8 cellular contexts compared by ENCODE assay signal in the genomic region with DNA sequence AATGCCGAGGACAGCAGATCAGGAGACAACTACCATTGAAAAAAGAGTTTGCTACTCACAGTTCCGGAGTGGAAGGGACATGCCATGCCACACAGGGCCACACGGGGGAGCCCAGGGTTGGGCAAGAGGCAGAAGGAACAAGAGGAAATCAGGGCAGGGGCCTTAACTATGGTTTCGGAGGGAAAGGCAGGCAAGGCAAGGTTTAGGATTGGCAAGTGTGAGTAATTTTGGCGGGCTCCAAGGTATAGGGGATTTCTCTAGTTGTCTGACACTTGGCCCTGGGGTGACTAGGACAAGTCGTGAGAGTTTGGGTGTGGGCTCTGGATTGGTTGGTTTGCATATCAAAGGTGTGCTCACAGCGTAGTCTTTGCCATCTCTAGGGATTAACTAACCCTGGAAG. TPM values are rescaled to one million over a fixed set of nuclear protein-coding genes. Genes with fewer than 3 reads are reported as not detected.
DNase-seq lines count a peak whose midpoint lies in the region; ATAC-seq and TF ChIP-seq lines count a peak whose summit lies in the region.

No MANE protein-coding gene starts in this region.

- no peak overlapping the region for H3K4me3 Mint-ChIP-seq in MCF 10A (ENCODE audit: unreplicated experiment)

- no peaks in the 10 kb centered on the region for H3K27me3 ChIP-seq in WERI-Rb-1 (ENCODE audit: insufficient read depth, low read depth, severe bottlenecking)

- no TSS peak for BruUV-seq in MCF 10A (replicated peaks; lab: Mats Ljungman, UMichigan)

- POLR2A ChIA-PET in MCF 10A (lab: Yijun Ruan, JAX) = no interaction called here

- ATAC-seq in left lobe of liver (peak; percentile 91), GM21619 (IDR thresholded peaks at IDR 0.05; ENCODE audit: unreplicated experiment) (no peak), GM18873 (IDR thresholded peaks at IDR 0.05; ENCODE audit: low FRiP score, unreplicated experiment) (no peak)

- H3K36me3 Mint-ChIP-seq in MCF 10A (ENCODE audit: insufficient read depth, unreplicated experiment) = no peaks in the 10 kb centered on the region

- TF ChIP-seq CTCF in LNCAP (IDR thresholded peaks at IDR 0.05) (peak; percentile 75), WERI-Rb-1 (IDR thresholded peaks at IDR 0.05; ENCODE audit: low read depth, low read length) (peak; percentile 84), MCF 10A (IDR thresholded peaks at IDR 0.05; ENCODE audit: unreplicated experiment) (peak; percentile 75)

- CTCF ChIA-PET in MCF 10A (lab: Yijun Ruan, JAX) = interaction anchor here (0.7 to 5.4 kb wide), 12 partner anchors 9 to 561 kb away, joined by 3 to 55 read pairs (median 4); no protein-coding TSS in a partner anchor

- intact Hi-C loops in MCF 10A (cut with micrococcal nuclease) = loop anchor here (1.0 to 10.0 kb wide), 3 partner anchors 390 to 770 kb away; no protein-coding TSS in a partner anchor

- H3K27ac Mint-ChIP-seq in MCF 10A (ENCODE audit: low read depth, unreplicated experiment) = no peak overlapping the region

- no peaks in the 10 kb centered on the region for H3K27me3 Mint-ChIP-seq in MCF 10A (ENCODE audit: insufficient read depth, unreplicated experiment)

- no peaks in the 10 kb centered on the region for H3K36me3 ChIP-seq in WERI-Rb-1

- H3K4me3 ChIP-seq in WERI-Rb-1 (ENCODE audit: low read depth, low read length) = no peak overlapping the region

- DNase-seq in DMS 273 treated with DMSO at 0.1 percent for 48 hours (lab: John Stamatoyannopoulos, UW) = peak; percentile 3
- DNase-seq in WERI-Rb-1 = peak; percentile 82
- DNase-seq in MCF 10A (ENCODE audit: unreplicated experiment) = peak; percentile 61
- peak; percentile 76 for DNase-seq in left lobe of liver (ENCODE audit: low spot score)
- peak; percentile 24 for DNase-seq in stimulated activated CD8-positive, alpha-beta memory T cell treated with anti-CD3 and anti-CD28 coated beads, Interleukin-15, amount 100 ng/mL, for 24 hours (ENCODE audit: low read depth)

- H3K27ac ChIP-seq in WERI-Rb-1 = no peak overlapping the region

- peaks cover 5% of the 10 kb centered on the region for H3K4me1 Mint-ChIP-seq in MCF 10A (ENCODE audit: insufficient read depth, unreplicated experiment)

- no peaks in the 10 kb centered on the region for H3K9me3 Mint-ChIP-seq in MCF 10A (ENCODE audit: unreplicated experiment)

- no peaks in the 10 kb centered on the region for H3K9me3 ChIP-seq in WERI-Rb-1 (ENCODE audit: severe bottlenecking)

RNA-seq across cellular contexts. Expression of a gene that starts 27.0 kb away (rescaled TPM):
- total RNA-seq in MCF 10A (2022) (0.10 and 0.23 TPM in 2 replicates), left lobe of liver (11.5 TPM)

RNA-seq across cellular contexts. Expression of a gene that starts 28.8 kb away (rescaled TPM):
- total RNA-seq in MCF 10A (2022) (not detected in 2 replicates), left lobe of liver (3.3 TPM)

Comparison
In these comparisons a context has a peak if more than half of its experiments do, and no peak if none do; other contexts are left out.
1. DNase-seq: peak in every context shown above with its lines; median percentile 82 in WERI-Rb-1; 76 in left lobe of liver; 61 in MCF 10A; 24 in stimulated activated CD8-positive, alpha-beta memory T cell treated with anti-CD3 and anti-CD28 coated beads, Interleukin-15, amount 100 ng/mL, for 24 hours; 3 in DMS 273 treated with DMSO at 0.1 percent for 48 hours.
2. RNA of a gene that starts 27.0 kb away (total RNA-seq): 11.5 TPM in left lobe of liver (single experiment); 0.10 to 0.23 TPM in MCF 10A; every median in the first group is over 10 times any median in the second.
3. Peak in every context shown above with its lines, with median percentiles within 50 percentile points of each other: CTCF ChIP-seq.